26 cellular contexts compared by ENCODE assay signal in genomic region chr2:152307863-152308262, GRCh38. TPM values are rescaled to one million over a fixed set of nuclear protein-coding genes. Genes with fewer than 3 reads are reported as not detected.
A peak's percentile ranks its signal among the peaks of the same experiment; 100 is the strongest.
DNase-seq lines count a peak whose midpoint lies in the region; ATAC-seq and TF ChIP-seq lines count a peak whose summit lies in the region.
"Had no signal": no experiment of that assay in that cellular context is flagged by ENCODE, and none has a peak within 500 bp of the region (broad histone marks: within the 10 kb centered on the region; RNA-seq: fewer than 3 reads in every experiment).

No MANE protein-coding gene starts in this region.

- no peaks in the 10 kb centered on the region for H4K20me1 ChIP-seq in PC-3 (ENCODE audit: low read length)
- H4K20me1 ChIP-seq: BLaER1 had no signal

- no peak overlapping the region for H2AFZ ChIP-seq in PC-3 (ENCODE audit: low read length)
- H2AFZ ChIP-seq: GM23338 had no signal

- H3K4me3 ChIP-seq in PC-3 (ENCODE audit: low read length), result no peak overlapping the region
- H3K4me3 ChIP-seq in tibial artery, result no peak overlapping the region
- H3K4me3 ChIP-seq: BLaER1, GM23338 had no signal

- CTCF ChIA-PET in PC-3 (lab: Charles Lee), result no interaction called here

- no peaks in the 10 kb centered on the region for H3F3A ChIP-seq in PC-3 (ENCODE audit: low read length, unreplicated experiment)

- no peaks in the 10 kb centered on the region for H3K79me2 ChIP-seq in PC-3 (ENCODE audit: low read length)

- H3K4me1 ChIP-seq in PC-3 (ENCODE audit: insufficient read depth, low read length), result peaks cover 24% of the 10 kb centered on the region
- no peaks in the 10 kb centered on the region for H3K4me1 ChIP-seq in tibial artery
- H3K4me1 ChIP-seq: BLaER1 had no signal

- H3K27me3 ChIP-seq in PC-3 (ENCODE audit: low read length), result no peaks in the 10 kb centered on the region
- no peaks in the 10 kb centered on the region for H3K27me3 ChIP-seq in tibial artery
- H3K27me3 ChIP-seq: BLaER1 had no signal

- DNase-seq in NCI-H1105 treated with DMSO at 0.1 percent for 48 hours (lab: John Stamatoyannopoulos, UW) (peak; percentile 23), NCI-H1105 (lab: John Stamatoyannopoulos, UW) (no peak), PC-3 (peak; percentile 12), dermis blood vessel endothelial cell (peak; percentile 69), renal cortical epithelial cell (ENCODE audit: low read depth) (peak; percentile 23), left cardiac atrium (no peak), tibial artery (no peak)
- DNase-seq: CD4-positive, CD25-positive, alpha-beta regulatory T cell; DMS53; H9; NCI-H1048; NCI-H1436; NCI-H187; NCI-H2081 treated with DMSO at 0.1 percent for 48 hours; NCI-H2171 treated with DMSO at 0.1 percent for 48 hours; NCI-H345; NCI-H510A treated with DMSO at 0.1 percent for 48 hours; NCI-H748 treated with DMSO at 0.1 percent for 48 hours; NK-92 treated with Interleukin-12 subunit alpha and Interleukin-12 subunit beta, amount 100 ng/mL, for 24 hours had no signal

- no peaks in the 10 kb centered on the region for H3K9me2 ChIP-seq in PC-3 (replicated peaks; ENCODE audit: low read length)

- no TSS peak for BruUV-seq in PC-3 (replicated peaks; lab: Mats Ljungman, UMichigan)

- H3K36me3 ChIP-seq in PC-3 (ENCODE audit: low read depth, low read length), result no peaks in the 10 kb centered on the region
- H3K36me3 ChIP-seq in tibial artery, result no peaks in the 10 kb centered on the region
- H3K36me3 ChIP-seq: BLaER1 had no signal

- intact Hi-C loops in PC-3 (cut with micrococcal nuclease) (loop anchor here (1.0 kb wide), 1 partner anchor 118 kb away; no protein-coding TSS in a partner anchor), left cardiac atrium (cut with DNase I) (no loop called here), tibial artery (cut with DNase I; ENCODE audit: low total_unique reads) (no loop called here)

- H3K4me2 ChIP-seq in PC-3 (ENCODE audit: low read length), result peak overlapping the region; percentile 11; the same call in 1 of the 2 replicates
- H3K4me2 ChIP-seq: BLaER1, GM23338, KMS-11 had no signal

- no peak overlapping the region for H3K9ac ChIP-seq in PC-3 (ENCODE audit: low read length)
- H3K9ac ChIP-seq: BLaER1, KMS-11 had no signal

- H3K9me3 ChIP-seq in PC-3 (ENCODE audit: low read length), result no peaks in the 10 kb centered on the region
- no peaks in the 10 kb centered on the region for H3K9me3 ChIP-seq in tibial artery
- H3K9me3 ChIP-seq: BLaER1 had no signal

- TF ChIP-seq CTCF in PC-3 (conservative IDR thresholded peaks at IDR 0.05; ENCODE audit: low read depth, low read length), result no peak
- TF ChIP-seq CTCF in tibial artery (IDR thresholded peaks at IDR 0.05), result no peak

- POLR2A ChIA-PET in PC-3 (lab: Charles Lee; ENCODE audit: unreplicated experiment), result no interaction called here

- ATAC-seq in PC-3 (peak; percentile 7; the same call in 1 of the 2 replicates), left cardiac atrium (no peak), GM21786 (IDR thresholded peaks at IDR 0.05; ENCODE audit: unreplicated experiment) (no peak)
- ATAC-seq: GM23338, SK-N-SH treated with all-trans-retinoic acid at 6 μM for 48 hours had no signal

- H3K27ac ChIP-seq in PC-3 (ENCODE audit: low read length) (no peak overlapping the region), tibial artery (no peak overlapping the region)
- H3K27ac ChIP-seq: 22Rv1, BLaER1, HL-60, KMS-11 had no signal

RNA-seq across cellular contexts. Expression of gene FMNL2, which starts 27.1 kb away (rescaled TPM):
- total RNA-seq in PC-3 (2014; rRNA removed), result 15.6 and 15.8 TPM in 2 replicates
- 44.4 and 60.6 TPM in 2 replicates for total RNA-seq in dermis blood vessel endothelial cell
- total RNA-seq in renal cortical epithelial cell, result 59.0 and 69.7 TPM in 2 replicates
- 10 to 100 TPM; 11.3 to 16.6 TPM for total RNA-seq in left cardiac atrium

Comparison
In these comparisons a context has a peak if more than half of its experiments do, and no peak if none do; other contexts are left out.
1. DNase-seq: peak in NCI-H1105 treated with DMSO at 0.1 percent for 48 hours (single experiment), PC-3 (single experiment), dermis blood vessel endothelial cell (single experiment) and renal cortical epithelial cell (single experiment); none in NCI-H1105 (single experiment), left cardiac atrium (single experiment) and tibial artery (0 of 2).